ENCODE assay signal across 8 cellular contexts in the genomic region with DNA sequence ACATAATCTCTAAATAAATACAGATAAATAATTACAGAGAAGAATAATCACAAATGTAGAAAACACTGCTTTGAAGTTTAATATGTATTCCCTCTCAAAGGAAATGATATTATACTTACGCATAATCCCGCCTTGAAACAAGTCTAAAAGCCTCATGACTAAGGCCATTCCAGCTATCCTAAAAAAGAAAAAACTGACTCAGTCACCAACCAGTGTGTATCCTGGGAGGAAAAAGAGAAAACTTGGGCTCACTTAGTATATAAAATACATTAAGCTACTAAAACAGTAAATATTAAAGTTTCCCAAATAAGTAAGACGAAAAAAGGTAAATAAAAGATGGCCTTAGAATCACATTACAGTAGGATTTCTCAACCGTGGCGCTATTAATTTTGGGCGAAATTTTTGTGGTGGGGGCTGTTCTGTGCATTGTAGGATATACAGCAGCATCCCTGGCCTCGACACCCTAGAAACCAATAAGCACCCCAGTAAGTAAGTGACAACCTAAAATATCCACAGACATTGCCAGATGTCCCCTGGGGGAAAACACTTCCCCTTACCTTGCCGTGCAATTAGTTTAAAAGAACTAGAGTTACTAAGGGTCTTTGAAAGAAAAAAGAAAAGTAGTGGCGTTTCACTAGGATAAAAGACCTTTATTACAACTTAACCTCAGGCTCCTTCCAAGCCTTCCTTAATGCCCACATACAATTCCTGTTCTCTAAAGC. TPM values are rescaled to one million over a fixed set of nuclear protein-coding genes. Genes with fewer than 3 reads are reported as not detected.
A peak's percentile ranks its signal among the peaks of the same experiment; 100 is the strongest.
DNase-seq lines count a peak whose midpoint lies in the region; ATAC-seq and TF ChIP-seq lines count a peak whose summit lies in the region.
"Had no signal": no experiment of that assay in that cellular context is flagged by ENCODE, and none has a peak within 500 bp of the region (broad histone marks: within the 10 kb centered on the region; RNA-seq: fewer than 3 reads in every experiment).

No MANE protein-coding gene starts in this region.

- H3K4me3 ChIP-seq in HEK293 (ENCODE audit: low read depth, low read length), result peak overlapping the region; percentile 75

- no peaks in the 10 kb centered on the region for H3K9me3 ChIP-seq in HEK293 (ENCODE audit: control insufficient read depth, insufficient read depth, low read depth, low read length)

- POLR2A ChIA-PET in HEK293 (lab: Yijun Ruan, JAX) (interaction anchor here (0.6 to 0.7 kb wide), 2 partner anchors 12 to 31 kb away, joined by 3 read pairs; partner anchors contain the start of gene ETF1), activated B cell treated with CpG ODN at 0.5 μM for 24 hours (lab: Charles Lee) (interaction anchor here (1.1 to 2.7 kb wide), 3 partner anchors 30 to 768 kb away, joined by 3 to 73 read pairs (median 3); partner anchors contain the start of genes ETF1 and PAIP2)

- peaks cover 22% of the 10 kb centered on the region for H3K4me1 Mint-ChIP-seq in activated B cell treated with CpG ODN at 0.5 μM for 24 hours
- H3K4me1 Mint-ChIP-seq in stimulated activated naive B cell treated with anti-CD40 and anti-IgM and Interleukin-4, amounts not matched to agents 10 μg/mL and 1 μg/mL and 100 μg/mL, for 72 hours, result peaks cover 19 to 25% of the 10 kb centered on the region in 2 donors

- H3K36me3 Mint-ChIP-seq in activated B cell treated with CpG ODN at 0.5 μM for 24 hours (ENCODE audit: low read depth), result peaks cover 53% of the 10 kb centered on the region
- H3K36me3 Mint-ChIP-seq in stimulated activated naive B cell treated with anti-CD40 and anti-IgM and Interleukin-4, amounts not matched to agents 10 μg/mL and 1 μg/mL and 100 μg/mL, for 72 hours, result peaks cover 32 to 48% of the 10 kb centered on the region in 2 donors

- no peaks in the 10 kb centered on the region for H3K4me1 ChIP-seq in HEK293 (ENCODE audit: control insufficient read depth, insufficient read depth, low read length)

- H3K27ac ChIP-seq in HEK293 (ENCODE audit: extremely low read depth, low read depth, low read length), result peak overlapping the region; percentile 99

- no peak for ATAC-seq in activated B cell treated with CpG ODN at 0.5 μM for 24 hours (ENCODE audit: low read depth)
- ATAC-seq in stimulated activated naive B cell treated with anti-CD40 and anti-IgM and Interleukin-4, amounts not matched to agents 10 μg/mL and 1 μg/mL and 100 μg/mL, for 72 hours (replicated peaks), result no peak

- H3K27me3 Mint-ChIP-seq in activated B cell treated with CpG ODN at 0.5 μM for 24 hours, result no peaks in the 10 kb centered on the region
- H3K27me3 Mint-ChIP-seq in stimulated activated naive B cell treated with anti-CD40 and anti-IgM and Interleukin-4, amounts not matched to agents 10 μg/mL and 1 μg/mL and 100 μg/mL, for 72 hours, result no peaks in the 10 kb centered on the region

- intact Hi-C loops in activated B cell treated with CpG ODN at 0.5 μM for 24 hours (cut with micrococcal nuclease), result loop anchor here (2.0 to 10.0 kb wide), 3 partner anchors 179 to 1601 kb away; partner anchors contain the start of genes CTNNA1 and CYSTM1

- CTCF ChIA-PET in HEK293 (lab: Yijun Ruan, JAX) (interaction anchor here (0.7 kb wide), 1 partner anchor 28 kb away, joined by 3 read pairs; no protein-coding TSS in a partner anchor), activated B cell treated with CpG ODN at 0.5 μM for 24 hours (lab: Charles Lee) (interaction anchor here (0.8 to 0.9 kb wide), 2 partner anchors 26 to 688 kb away, joined by 3 read pairs; no protein-coding TSS in a partner anchor)

- peak overlapping the region; percentile 92 for H3K4me3 Mint-ChIP-seq in activated B cell treated with CpG ODN at 0.5 μM for 24 hours
- H3K4me3 Mint-ChIP-seq in stimulated activated naive B cell treated with anti-CD40 and anti-IgM and Interleukin-4, amounts not matched to agents 10 μg/mL and 1 μg/mL and 100 μg/mL, for 72 hours, result peak overlapping the region; percentile 95 to 99

- TF ChIP-seq CTCF in HEK293 (tag by site-specific recombination; IDR thresholded peaks at IDR 0.05) (no peak), activated B cell treated with CpG ODN at 0.5 μM for 24 hours (IDR thresholded peaks at IDR 0.05) (no peak)

- no peak for DNase-seq in activated B cell treated with CpG ODN at 0.5 μM for 24 hours
- DNase-seq in hepatic stellate cell (ENCODE audit: low spot score), result peak; percentile 27
- no peak for DNase-seq in stimulated activated naive B cell treated with anti-CD40 and anti-IgM and Interleukin-4, amounts not matched to agents 10 μg/mL and 1 μg/mL and 100 μg/mL, for 72 hours
- DNase-seq in SW 1271 (lab: John Stamatoyannopoulos, UW), result no peak
- DNase-seq in DMS153 (lab: John Stamatoyannopoulos, UW), result no peak
- DNase-seq in activated CD8-positive, alpha-beta memory T cell treated with anti-CD3 and anti-CD28 coated beads, Interleukin-2, amount 50 U/mL, for 4 hours, result no peak
- DNase-seq: activated CD4-positive, alpha-beta T cell treated with anti-CD3 and anti-CD28 coated beads, Interleukin-2, amount 50 U/mL, for 4 hours had no signal

- H3K27ac Mint-ChIP-seq in activated B cell treated with CpG ODN at 0.5 μM for 24 hours, result peak overlapping the region; percentile 100
- H3K27ac Mint-ChIP-seq in stimulated activated naive B cell treated with anti-CD40 and anti-IgM and Interleukin-4, amounts not matched to agents 10 μg/mL and 1 μg/mL and 100 μg/mL, for 72 hours, result peak overlapping the region; percentile 100

- peaks cover 43 to 51% of the 10 kb centered on the region in 2 experiments for H3K36me3 ChIP-seq in HEK293 (ENCODE audit: control insufficient read depth in 2 of 2, insufficient read depth in 1 of 2, low read length in 2 of 2)

- no peaks in the 10 kb centered on the region for H3K9me3 Mint-ChIP-seq in activated B cell treated with CpG ODN at 0.5 μM for 24 hours
- H3K9me3 Mint-ChIP-seq in stimulated activated naive B cell treated with anti-CD40 and anti-IgM and Interleukin-4, amounts not matched to agents 10 μg/mL and 1 μg/mL and 100 μg/mL, for 72 hours, result peaks cover 2 to 3% of the 10 kb centered on the region in 2 donors

TF ChIP-seq in HEK293, 187 proteins besides CTCF, POLR2A, EP300 and RAD21:
- TF ChIP-seq ZSCAN30 (tag by site-specific recombination; IDR thresholded peaks at IDR 0.05) (no peak), ZNF544 (tag by site-specific recombination; IDR thresholded peaks at IDR 0.05) (no peak), ZNF354C (tag by site-specific recombination; IDR thresholded peaks at IDR 0.05; ENCODE audit: borderline replicate concordance, low read depth) (no peak), ZNF624 (tag by site-specific recombination; IDR thresholded peaks at IDR 0.05) (no peak), ZNF10 (tag by site-specific recombination; IDR thresholded peaks at IDR 0.05) (no peak)

RNA-seq across cellular contexts. Expression of gene HSPA9, which starts 1.1 kb away (rescaled TPM):
- total RNA-seq in activated B cell treated with CpG ODN at 0.5 μM for 24 hours, result 223 and 224 TPM in 2 replicates

RNA-seq across cellular contexts. Expression of gene ETF1, which starts 31.1 kb away (rescaled TPM):
- 95.7 and 99.6 TPM in 2 replicates for total RNA-seq in activated B cell treated with CpG ODN at 0.5 μM for 24 hours
